1 cellular context compared by ENCODE assay signal in the genomic region with DNA sequence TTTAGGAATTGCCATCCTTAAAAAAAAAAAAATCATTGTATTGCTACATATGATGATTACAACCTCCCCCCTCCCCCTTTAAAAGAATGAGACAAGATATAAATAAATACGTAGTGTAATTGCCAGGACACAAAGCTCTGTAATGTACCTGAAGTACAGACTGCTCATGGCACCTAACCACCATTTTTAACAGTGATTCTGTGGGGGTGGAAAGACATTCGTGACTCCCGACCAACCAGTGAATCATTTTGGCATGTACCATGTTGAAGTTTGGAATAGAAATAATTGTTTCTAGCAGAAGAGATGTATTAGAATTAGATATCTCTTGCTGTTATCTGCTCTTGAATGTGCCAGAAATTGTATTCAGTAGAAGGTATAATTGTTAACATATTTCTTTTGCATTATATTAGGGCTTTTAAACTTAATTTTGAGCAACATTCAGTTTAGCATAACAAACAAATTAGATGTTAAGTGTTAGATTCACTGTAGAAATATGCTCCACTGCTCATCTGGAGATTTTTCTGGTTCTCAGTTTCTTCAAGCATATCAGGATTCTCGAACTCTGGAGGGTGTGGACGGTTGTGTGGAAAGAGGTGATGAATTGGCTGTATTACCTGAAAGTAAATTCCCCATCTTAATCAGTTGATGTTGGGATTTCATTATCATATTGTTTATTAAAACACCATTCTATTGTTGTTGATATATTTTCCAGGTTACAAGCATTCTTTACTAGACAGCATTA.
TF ChIP-seq lines count a peak whose summit lies in the region.

No MANE protein-coding gene starts in this region.

TF ChIP-seq in HEK293, 187 proteins besides CTCF, POLR2A, EP300 and RAD21 (continued from another document):
- TF ChIP-seq, protein P1, sequence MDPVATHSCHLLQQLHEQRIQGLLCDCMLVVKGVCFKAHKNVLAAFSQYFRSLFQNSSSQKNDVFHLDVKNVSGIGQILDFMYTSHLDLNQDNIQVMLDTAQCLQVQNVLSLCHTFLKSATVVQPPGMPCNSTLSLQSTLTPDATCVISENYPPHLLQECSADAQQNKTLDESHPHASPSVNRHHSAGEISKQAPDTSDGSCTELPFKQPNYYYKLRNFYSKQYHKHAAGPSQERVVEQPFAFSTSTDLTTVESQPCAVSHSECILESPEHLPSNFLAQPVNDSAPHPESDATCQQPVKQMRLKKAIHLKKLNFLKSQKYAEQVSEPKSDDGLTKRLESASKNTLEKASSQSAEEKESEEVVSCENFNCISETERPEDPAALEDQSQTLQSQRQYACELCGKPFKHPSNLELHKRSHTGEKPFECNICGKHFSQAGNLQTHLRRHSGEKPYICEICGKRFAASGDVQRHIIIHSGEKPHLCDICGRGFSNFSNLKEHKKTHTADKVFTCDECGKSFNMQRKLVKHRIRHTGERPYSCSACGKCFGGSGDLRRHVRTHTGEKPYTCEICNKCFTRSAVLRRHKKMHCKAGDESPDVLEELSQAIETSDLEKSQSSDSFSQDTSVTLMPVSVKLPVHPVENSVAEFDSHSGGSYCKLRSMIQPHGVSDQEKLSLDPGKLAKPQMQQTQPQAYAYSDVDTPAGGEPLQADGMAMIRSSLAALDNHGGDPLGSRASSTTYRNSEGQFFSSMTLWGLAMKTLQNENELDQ (tag by site-specific recombination; IDR thresholded peaks at IDR 0.05; ENCODE audit: low read depth), result no peak
- TF ChIP-seq ZNF140 (tag by site-specific recombination; IDR thresholded peaks at IDR 0.05) (no peak), ZNF600 (tag by site-specific recombination; IDR thresholded peaks at IDR 0.05) (0 out of 2 replicates have a peak, but pooled peaks have one; percentile 29), ZEB2 (tag by site-specific recombination; IDR thresholded peaks at IDR 0.05) (0 out of 2 replicates have a peak, but pooled peaks have one; percentile 3), ZNF394 (tag by site-specific recombination; IDR thresholded peaks at IDR 0.05; ENCODE audit: borderline replicate concordance) (no peak)
